In the genomic region with DNA sequence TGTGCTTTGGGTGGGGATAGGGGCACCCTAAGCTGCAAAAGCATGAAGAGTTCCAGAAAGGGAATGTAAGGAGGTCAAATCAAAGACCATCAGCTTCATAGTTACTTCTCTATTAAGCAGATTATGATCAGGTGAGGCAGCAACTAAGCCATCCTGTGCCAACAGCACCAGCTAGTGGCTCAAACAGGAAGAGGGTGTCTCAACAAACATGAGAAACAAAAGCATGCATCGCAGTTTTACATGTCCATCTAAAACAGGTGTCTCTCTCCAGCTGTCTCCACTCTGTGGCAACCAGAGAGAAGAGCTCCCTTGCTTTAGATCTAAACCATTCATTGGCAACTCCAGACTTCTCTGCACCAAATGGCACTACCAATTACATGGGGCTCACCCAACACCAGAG, we compare ENCODE assay signal across 10 cellular contexts. TPM values are rescaled to one million over a fixed set of nuclear protein-coding genes. Genes with fewer than 3 reads are reported as not detected.
DNase-seq lines count a peak whose midpoint lies in the region; ATAC-seq and TF ChIP-seq lines count a peak whose summit lies in the region.
"Had no signal": no experiment of that assay in that cellular context is flagged by ENCODE, and none has a peak within 500 bp of the region (broad histone marks: within the 10 kb centered on the region; RNA-seq: fewer than 3 reads in every experiment).

No MANE protein-coding gene starts in this region.

- peaks cover 22% of the 10 kb centered on the region for H3K36me3 Mint-ChIP-seq in activated CD4-positive, alpha-beta memory T cell treated with anti-CD3 and anti-CD28 coated beads for 36 hours
- peaks cover 27% of the 10 kb centered on the region for H3K36me3 Mint-ChIP-seq in activated CD4-positive, alpha-beta memory T cell treated with anti-CD3 and anti-CD28 coated beads, Interleukin-2, amount 10 ng/mL, durations not matched to agents 7 days and 5 days (ENCODE audit: low read depth)
- peaks cover 35 to 40% of the 10 kb centered on the region in 2 donors for H3K36me3 Mint-ChIP-seq in CD4-positive, alpha-beta memory T cell

- no peak overlapping the region for H3K27ac Mint-ChIP-seq in activated CD4-positive, alpha-beta memory T cell treated with anti-CD3 and anti-CD28 coated beads for 36 hours
- no peak overlapping the region for H3K27ac Mint-ChIP-seq in activated CD4-positive, alpha-beta memory T cell treated with anti-CD3 and anti-CD28 coated beads, Interleukin-2, amount 10 ng/mL, durations not matched to agents 7 days and 5 days
- H3K27ac Mint-ChIP-seq in CD4-positive, alpha-beta memory T cell, result peak overlapping the region in 1 of 7 donors; percentile 39

- DNase-seq in activated CD4-positive, alpha-beta memory T cell treated with anti-CD3 and anti-CD28 coated beads for 36 hours, result peak; percentile 31
- no peak for DNase-seq in activated CD4-positive, alpha-beta memory T cell treated with anti-CD3 and anti-CD28 coated beads, Interleukin-2, amount 10 ng/mL, durations not matched to agents 7 days and 5 days
- DNase-seq in PC-3 (peak; percentile 36), erythroblast (lab: John Stamatoyannopoulos, UW) (peak; percentile 13 to 18), smooth muscle cell (lab: John Stamatoyannopoulos, UW; ENCODE audit: unreplicated experiment) (no peak), ACHN (no peak)
- DNase-seq in CD4-positive, alpha-beta memory T cell, result no peak
- DNase-seq in stimulated activated CD4-positive, alpha-beta T cell treated with anti-CD3 and anti-CD28 coated beads, Interleukin-12 subunit alpha, Interleukin-12 subunit beta, amount 100 ng/mL, for 4 hours, result no peak
- DNase-seq: NCI-H1092 treated with DMSO at 0.1 percent for 48 hours had no signal

- H3K9ac ChIP-seq in PC-3 (ENCODE audit: low read length) (no peak overlapping the region), smooth muscle cell (ENCODE audit: low read depth) (no peak overlapping the region)

- BruUV-seq in PC-3 (replicated peaks; lab: Mats Ljungman, UMichigan), result no TSS peak

- H3K4me3 ChIP-seq in PC-3 (ENCODE audit: low read length) (no peak overlapping the region), smooth muscle cell (no peak overlapping the region)
- no peak overlapping the region for H3K4me3 ChIP-seq in CD4-positive, alpha-beta memory T cell (ENCODE audit: low read length in 2 of 2)
- H3K4me3 ChIP-seq: SK-N-MC had no signal

- H3F3A ChIP-seq in PC-3 (ENCODE audit: low read length, unreplicated experiment), result no peaks in the 10 kb centered on the region
- H3F3A ChIP-seq in smooth muscle cell (ENCODE audit: low read depth), result peaks cover 63% of the 10 kb centered on the region

- H3K4me1 ChIP-seq in PC-3 (ENCODE audit: insufficient read depth, low read length) (no peaks in the 10 kb centered on the region), smooth muscle cell (ENCODE audit: low read depth) (peaks cover 5% of the 10 kb centered on the region)
- H3K4me1 ChIP-seq in CD4-positive, alpha-beta memory T cell (ENCODE audit: insufficient read depth, low read length), result no peaks in the 10 kb centered on the region

- intact Hi-C loops in activated CD4-positive, alpha-beta memory T cell treated with anti-CD3 and anti-CD28 coated beads for 36 hours (cut with micrococcal nuclease), result no loop called here
- intact Hi-C loops in PC-3 (cut with micrococcal nuclease), result no loop called here
- intact Hi-C loops in CD4-positive, alpha-beta memory T cell (cut with micrococcal nuclease), result no loop called here

- H4K20me1 ChIP-seq in PC-3 (ENCODE audit: low read length) (peaks cover 98% of the 10 kb centered on the region), smooth muscle cell (ENCODE audit: low read depth) (peaks cover 100% of the 10 kb centered on the region)

- H3K9me3 ChIP-seq in PC-3 (ENCODE audit: low read length) (no peaks in the 10 kb centered on the region), smooth muscle cell (replicated peaks; ENCODE audit: low read depth) (no peaks in the 10 kb centered on the region)
- H3K9me3 ChIP-seq in CD4-positive, alpha-beta memory T cell (ENCODE audit: control insufficient read depth in 1 of 2, low read length in 2 of 2), result no peaks in the 10 kb centered on the region

- no peak for TF ChIP-seq POLR2A in erythroblast (IDR thresholded peaks at IDR 0.05; ENCODE audit: low read length)

- H3K79me2 ChIP-seq in PC-3 (ENCODE audit: low read length) (peaks cover 99% of the 10 kb centered on the region), smooth muscle cell (ENCODE audit: low read depth) (peaks cover 100% of the 10 kb centered on the region)

- in situ Hi-C loops in ACHN (cut with HindIII; ENCODE audit: low pct_ligation_motif_present, low pct_unique_long_range_greater_than_20kb, low sequenced_read_pairs), result no loop called here

- peaks cover 20% of the 10 kb centered on the region for H3K4me1 Mint-ChIP-seq in activated CD4-positive, alpha-beta memory T cell treated with anti-CD3 and anti-CD28 coated beads for 36 hours (ENCODE audit: low read depth)
- peaks cover 13% of the 10 kb centered on the region for H3K4me1 Mint-ChIP-seq in activated CD4-positive, alpha-beta memory T cell treated with anti-CD3 and anti-CD28 coated beads, Interleukin-2, amount 10 ng/mL, durations not matched to agents 7 days and 5 days
- H3K4me1 Mint-ChIP-seq in CD4-positive, alpha-beta memory T cell, result peaks cover 10 to 26% (median 18%) of the 10 kb centered on the region in 4 donors

- no peak overlapping the region for H3K4me3 Mint-ChIP-seq in activated CD4-positive, alpha-beta memory T cell treated with anti-CD3 and anti-CD28 coated beads for 36 hours
- no peak overlapping the region for H3K4me3 Mint-ChIP-seq in activated CD4-positive, alpha-beta memory T cell treated with anti-CD3 and anti-CD28 coated beads, Interleukin-2, amount 10 ng/mL, durations not matched to agents 7 days and 5 days
- no peak overlapping the region for H3K4me3 Mint-ChIP-seq in CD4-positive, alpha-beta memory T cell

- 96% methylated on average over 1 of the region's 1 CpG for WGBS in smooth muscle cell (ENCODE audit: low lambda C conversion rate)

- peaks cover 22% of the 10 kb centered on the region for H3K9me3 Mint-ChIP-seq in activated CD4-positive, alpha-beta memory T cell treated with anti-CD3 and anti-CD28 coated beads for 36 hours
- H3K9me3 Mint-ChIP-seq in activated CD4-positive, alpha-beta memory T cell treated with anti-CD3 and anti-CD28 coated beads, Interleukin-2, amount 10 ng/mL, durations not matched to agents 7 days and 5 days, result peaks cover 22% of the 10 kb centered on the region
- H3K9me3 Mint-ChIP-seq in CD4-positive, alpha-beta memory T cell, result peaks cover 5 to 24% (median 13%) of the 10 kb centered on the region in 8 donors

- CTCF ChIA-PET in activated CD4-positive, alpha-beta memory T cell treated with anti-CD3 and anti-CD28 coated beads for 36 hours (lab: Charles Lee), result interaction anchor here (0.6 to 6.5 kb wide), 8 partner anchors 9 to 1939 kb away, joined by 3 to 29 read pairs (median 4); no protein-coding TSS in a partner anchor
- CTCF ChIA-PET in activated CD4-positive, alpha-beta memory T cell treated with anti-CD3 and anti-CD28 coated beads, Interleukin-2, amount 10 ng/mL, durations not matched to agents 7 days and 5 days (lab: Charles Lee), result interaction anchor here (1.1 to 1.6 kb wide), 4 partner anchors 14 to 58 kb away, joined by 3 to 5 read pairs (median 4); no protein-coding TSS in a partner anchor
- CTCF ChIA-PET in PC-3 (lab: Charles Lee), result interaction anchor here (0.5 to 0.6 kb wide), 3 partner anchors 116 to 842 kb away, joined by 3 to 4 read pairs (median 4); no protein-coding TSS in a partner anchor
- CTCF ChIA-PET in CD4-positive, alpha-beta memory T cell (lab: Charles Lee; ENCODE audit: partially characterized antibody), result interaction anchor here (1.1 to 1.7 kb wide), 4 partner anchors 14 to 181 kb away, joined by 3 to 11 read pairs (median 5); no protein-coding TSS in a partner anchor

- POLR2A ChIA-PET in activated CD4-positive, alpha-beta memory T cell treated with anti-CD3 and anti-CD28 coated beads for 36 hours (lab: Charles Lee), result no interaction called here
- POLR2A ChIA-PET in activated CD4-positive, alpha-beta memory T cell treated with anti-CD3 and anti-CD28 coated beads, Interleukin-2, amount 10 ng/mL, durations not matched to agents 7 days and 5 days (lab: Charles Lee), result interaction anchor here (1.0 to 1.5 kb wide), 2 partner anchors 10 to 14 kb away, joined by 3 read pairs; no protein-coding TSS in a partner anchor
- POLR2A ChIA-PET in PC-3 (lab: Charles Lee; ENCODE audit: unreplicated experiment), result interaction anchor here (0.6 kb wide), 1 partner anchor 1110 kb away, joined by 3 read pairs; no protein-coding TSS in a partner anchor
- POLR2A ChIA-PET in CD4-positive, alpha-beta memory T cell (lab: Charles Lee; ENCODE audit: partially characterized antibody), result no interaction called here

- H3K36me3 ChIP-seq in PC-3 (ENCODE audit: low read depth, low read length) (peaks cover 77% of the 10 kb centered on the region), smooth muscle cell (ENCODE audit: low read depth) (peaks cover 5% of the 10 kb centered on the region)
- H3K36me3 ChIP-seq in CD4-positive, alpha-beta memory T cell (ENCODE audit: insufficient read depth, low read length), result no peaks in the 10 kb centered on the region

- peak; percentile 72 for TF ChIP-seq CTCF in PC-3 (conservative IDR thresholded peaks at IDR 0.05; ENCODE audit: low read depth, low read length)
- TF ChIP-seq CTCF in smooth muscle cell (IDR thresholded peaks at IDR 0.05; ENCODE audit: borderline replicate concordance, insufficient read depth, poor library complexity, severe bottlenecking), result peak; percentile 36

- H2AFZ ChIP-seq in PC-3 (ENCODE audit: low read length) (no peak overlapping the region), smooth muscle cell (ENCODE audit: low read depth) (no peak overlapping the region)

- H3K9me2 ChIP-seq in PC-3 (replicated peaks; ENCODE audit: low read length), result no peaks in the 10 kb centered on the region

- peak; percentile 4; the same call in 1 of the 2 replicates for ATAC-seq in PC-3

- H3K4me2 ChIP-seq in PC-3 (ENCODE audit: low read length) (no peak overlapping the region), smooth muscle cell (no peak overlapping the region)

- no peaks in the 10 kb centered on the region for H3K27me3 ChIP-seq in PC-3 (ENCODE audit: low read length)
- no peaks in the 10 kb centered on the region for H3K27me3 ChIP-seq in smooth muscle cell (ENCODE audit: low read depth)
- H3K27me3 ChIP-seq in CD4-positive, alpha-beta memory T cell (ENCODE audit: insufficient read depth, low read length), result no peaks in the 10 kb centered on the region

- H3K27ac ChIP-seq in PC-3 (ENCODE audit: low read length) (no peak overlapping the region), smooth muscle cell (ENCODE audit: low read depth) (peak overlapping the region; percentile 25)
- no peak overlapping the region for H3K27ac ChIP-seq in CD4-positive, alpha-beta memory T cell (ENCODE audit: low read depth, low read length)
- H3K27ac ChIP-seq: SK-N-MC had no signal

- no peaks in the 10 kb centered on the region for H3K27me3 Mint-ChIP-seq in activated CD4-positive, alpha-beta memory T cell treated with anti-CD3 and anti-CD28 coated beads for 36 hours
- H3K27me3 Mint-ChIP-seq in activated CD4-positive, alpha-beta memory T cell treated with anti-CD3 and anti-CD28 coated beads, Interleukin-2, amount 10 ng/mL, durations not matched to agents 7 days and 5 days, result no peaks in the 10 kb centered on the region
- no peaks in the 10 kb centered on the region for H3K27me3 Mint-ChIP-seq in CD4-positive, alpha-beta memory T cell

RNA-seq across cellular contexts. Expression of gene ACTN1, which starts 52.9 kb away (rescaled TPM):
- total RNA-seq in activated CD4-positive, alpha-beta memory T cell treated with anti-CD3 and anti-CD28 coated beads for 36 hours, result 10 to 100 TPM; 70.6 to 72.2 TPM
- total RNA-seq in activated CD4-positive, alpha-beta memory T cell treated with anti-CD3 and anti-CD28 coated beads, Interleukin-2, amount 10 ng/mL, durations not matched to agents 7 days and 5 days, result 10 to 100 TPM; 34.7 to 37.1 TPM
- 303 and 400 TPM in 2 replicates for total RNA-seq in PC-3 (2014; rRNA removed)
- 361 and 422 TPM in 2 replicates for total RNA-seq in smooth muscle cell
- 741 and 806 TPM in 2 replicates for polyA plus RNA-seq in smooth muscle cell
- 10 to 100 TPM; 70.8 to 75.1 TPM for total RNA-seq in CD4-positive, alpha-beta memory T cell
- 10 to 100 TPM; 33.6 to 63.3 TPM for polyA plus RNA-seq in CD4-positive, alpha-beta memory T cell

Comparison
In these comparisons a context has a peak if more than half of its experiments do, and no peak if none do; other contexts are left out.
1. DNase-seq: peak in activated CD4-positive, alpha-beta memory T cell treated with anti-CD3 and anti-CD28 coated beads for 36 hours (single experiment), PC-3 (single experiment) and erythroblast (2 of 2); none in activated CD4-positive, alpha-beta memory T cell treated with anti-CD3 and anti-CD28 coated beads, Interleukin-2, amount 10 ng/mL, durations not matched to agents 7 days and 5 days (single experiment), smooth muscle cell (single experiment), CD4-positive, alpha-beta memory T cell (0 of 5), stimulated activated CD4-positive, alpha-beta T cell treated with anti-CD3 and anti-CD28 coated beads, Interleukin-12 subunit alpha, Interleukin-12 subunit beta, amount 100 ng/mL, for 4 hours (single experiment) and ACHN (single experiment).
2. POLR2A ChIA-PET loops: an anchor here in activated CD4-positive, alpha-beta memory T cell treated with anti-CD3 and anti-CD28 coated beads, Interleukin-2, amount 10 ng/mL, durations not matched to agents 7 days and 5 days (1.0 to 1.5 kb wide) and PC-3 (0.6 kb wide); none called in activated CD4-positive, alpha-beta memory T cell treated with anti-CD3 and anti-CD28 coated beads for 36 hours and CD4-positive, alpha-beta memory T cell.